Comparison of ENCODE assay signal across 18 cellular contexts in the genomic region with DNA sequence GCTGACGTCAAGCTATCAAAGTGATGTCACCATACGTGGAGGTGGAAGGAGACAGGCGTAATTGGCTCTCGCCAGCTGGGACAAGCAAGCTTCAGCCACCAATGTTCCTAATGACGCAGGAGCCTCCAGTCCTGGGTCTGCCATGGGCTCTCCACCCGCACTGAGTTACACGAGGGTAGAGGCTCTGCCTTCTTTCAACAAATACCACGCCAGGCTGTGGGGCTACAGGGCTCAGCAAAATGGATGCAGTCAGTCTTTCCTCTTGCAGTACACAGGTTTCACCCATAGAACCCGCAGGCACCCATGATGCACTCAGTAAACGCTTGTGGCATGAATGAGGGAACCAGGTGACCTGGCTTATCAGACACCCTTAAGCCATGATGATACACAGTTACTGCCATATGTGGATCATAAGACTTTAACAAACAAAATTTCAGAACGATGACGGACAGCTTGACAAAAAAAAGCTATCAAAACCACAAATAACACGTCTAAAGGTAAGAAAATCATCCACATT. TPM values are rescaled to one million over a fixed set of nuclear protein-coding genes. Genes with fewer than 3 reads are reported as not detected.
DNase-seq lines count a peak whose midpoint lies in the region; TF ChIP-seq lines count a peak whose summit lies in the region.
"Had no signal": no experiment of that assay in that cellular context is flagged by ENCODE, and none has a peak within 500 bp of the region (broad histone marks: within the 10 kb centered on the region; RNA-seq: fewer than 3 reads in every experiment).

No MANE protein-coding gene starts in this region.

- H3K9ac ChIP-seq in HUES48 (ENCODE audit: low read depth, low read length) (no peak overlapping the region), colonic mucosa (ENCODE audit: low read depth in 2 of 2, low read length in 2 of 2) (no peak overlapping the region), SK-N-SH (no peak overlapping the region)

- H3K27ac Mint-ChIP-seq in activated CD4-positive, alpha-beta T cell treated with anti-CD3 and anti-CD28 coated beads, Interleukin-2, amount 10 ng/mL, durations not matched to agents 24 days and 14 days, result peak overlapping the region; percentile 7
- H3K27ac Mint-ChIP-seq: type B pancreatic cell had no signal

- no peak for TF ChIP-seq RAD21 in SK-N-SH (IDR thresholded peaks at IDR 0.05; ENCODE audit: low read length)

- TF ChIP-seq EP300 in SK-N-SH (IDR thresholded peaks at IDR 0.05; ENCODE audit: borderline replicate concordance in 1 of 2, low read depth in 1 of 2, low read length in 1 of 2), result no peak

- H3K27me3 ChIP-seq in HUES48 (ENCODE audit: control insufficient read depth, insufficient read depth, low read length), result no peaks in the 10 kb centered on the region
- no peaks in the 10 kb centered on the region for H3K27me3 ChIP-seq in neutrophil
- no peaks in the 10 kb centered on the region for H3K27me3 ChIP-seq in colonic mucosa
- no peaks in the 10 kb centered on the region for H3K27me3 ChIP-seq in SK-N-SH (ENCODE audit: insufficient read depth)
- H3K27me3 ChIP-seq: spleen had no signal

- TF ChIP-seq CTCF in neutrophil (IDR thresholded peaks at IDR 0.05) (no peak), colonic mucosa (IDR thresholded peaks at IDR 0.05) (no peak), SK-N-SH (IDR thresholded peaks at IDR 0.05) (no peak)

- peaks cover 13% of the 10 kb centered on the region for H3K36me3 ChIP-seq in HUES48 (ENCODE audit: control insufficient read depth, insufficient read depth, low read length)
- H3K36me3 ChIP-seq in neutrophil, result peaks cover 75% of the 10 kb centered on the region
- H3K36me3 ChIP-seq in colonic mucosa, result no peaks in the 10 kb centered on the region
- peaks cover 10 to 32% of the 10 kb centered on the region in 2 experiments for H3K36me3 ChIP-seq in SK-N-SH (replicated peaks in 1 of 2; ENCODE audit: control insufficient read depth in 1 of 2, insufficient read depth in 2 of 2, low read length in 1 of 2)

- POLR2A ChIA-PET in SK-N-SH (lab: Yijun Ruan, JAX), result no interaction called here

- peaks cover 8% of the 10 kb centered on the region for H3K9me3 Mint-ChIP-seq in activated CD4-positive, alpha-beta T cell treated with anti-CD3 and anti-CD28 coated beads, Interleukin-2, amount 10 ng/mL, durations not matched to agents 24 days and 14 days

- peaks cover 13% of the 10 kb centered on the region for H3K4me1 ChIP-seq in HUES48 (ENCODE audit: control insufficient read depth, insufficient read depth, low read length)
- H3K4me1 ChIP-seq in neutrophil (ENCODE audit: control insufficient read depth in 1 of 2, insufficient read depth in 1 of 2, low read depth in 1 of 2, low read length in 1 of 2), result peaks cover 28% of the 10 kb centered on the region in 2 experiments
- no peaks in the 10 kb centered on the region for H3K4me1 ChIP-seq in colonic mucosa
- H3K4me1 ChIP-seq in SK-N-SH (ENCODE audit: control insufficient read depth in 1 of 2, insufficient read depth in 2 of 2, low read depth in 1 of 2, low read length in 1 of 2), result no peaks in the 10 kb centered on the region

- H4K20me1 ChIP-seq in SK-N-SH (ENCODE audit: insufficient read depth), result no peaks in the 10 kb centered on the region

- no peak overlapping the region for H2AFZ ChIP-seq in SK-N-SH (ENCODE audit: low read depth)
- H2AFZ ChIP-seq: PC-9 had no signal

- no peaks in the 10 kb centered on the region for H3K9me2 ChIP-seq in SK-N-SH

- no peak overlapping the region for H3K4me2 ChIP-seq in SK-N-SH
- H3K4me2 ChIP-seq: PC-9 had no signal

- peaks cover 17% of the 10 kb centered on the region for H3F3A ChIP-seq in SK-N-SH (replicated peaks; ENCODE audit: insufficient read depth)

- H3K36me3 Mint-ChIP-seq in activated CD4-positive, alpha-beta T cell treated with anti-CD3 and anti-CD28 coated beads, Interleukin-2, amount 10 ng/mL, durations not matched to agents 24 days and 14 days (ENCODE audit: low read depth), result peaks cover 78% of the 10 kb centered on the region

- no peak overlapping the region for H3K4me3 ChIP-seq in HUES48 (ENCODE audit: low read depth, low read length)
- H3K4me3 ChIP-seq in neutrophil (ENCODE audit: low read depth in 1 of 2, low read length in 1 of 2), result no peak overlapping the region
- no peak overlapping the region for H3K4me3 ChIP-seq in colonic mucosa
- no peak overlapping the region for H3K4me3 ChIP-seq in SK-N-SH (ENCODE audit: low read depth in 2 of 2, low read length in 1 of 2)
- H3K4me3 ChIP-seq: K562, lung, PC-9, spleen had no signal

- intact Hi-C loops in activated CD4-positive, alpha-beta T cell treated with anti-CD3 and anti-CD28 coated beads, Interleukin-2, amount 10 ng/mL, durations not matched to agents 24 days and 14 days (cut with micrococcal nuclease), result no loop called here
- intact Hi-C loops in colonic mucosa (cut with DNase I), result no loop called here

- peak overlapping the region; percentile 63 for H3K27ac ChIP-seq in HUES48 (ENCODE audit: low read depth, low read length)
- H3K27ac ChIP-seq in neutrophil, result peak overlapping the region; percentile 75
- H3K27ac ChIP-seq in colonic mucosa, result no peak overlapping the region
- no peak overlapping the region for H3K27ac ChIP-seq in SK-N-SH (ENCODE audit: low read depth in 2 of 2, low read length in 1 of 2)
- H3K27ac ChIP-seq: PC-9 had no signal

- H3K9me3 ChIP-seq in HUES48 (ENCODE audit: control insufficient read depth, insufficient read depth, low read length) (no peaks in the 10 kb centered on the region), neutrophil (no peaks in the 10 kb centered on the region), colonic mucosa (no peaks in the 10 kb centered on the region), SK-N-SH (peaks cover 5% of the 10 kb centered on the region; the same call in 1 of the 2 replicates)

- peaks cover 41% of the 10 kb centered on the region; the same call in 1 of the 2 replicates for H3K79me2 ChIP-seq in SK-N-SH (ENCODE audit: insufficient read depth)

- H3K4me3 Mint-ChIP-seq in activated CD4-positive, alpha-beta T cell treated with anti-CD3 and anti-CD28 coated beads, Interleukin-2, amount 10 ng/mL, durations not matched to agents 24 days and 14 days, result no peak overlapping the region
- H3K4me3 Mint-ChIP-seq: nephron progenitor cell, type B pancreatic cell had no signal

- peaks cover 39% of the 10 kb centered on the region for H3K4me1 Mint-ChIP-seq in activated CD4-positive, alpha-beta T cell treated with anti-CD3 and anti-CD28 coated beads, Interleukin-2, amount 10 ng/mL, durations not matched to agents 24 days and 14 days

- WGBS in SK-N-SH (ENCODE audit: low lambda C conversion rate), result 88% methylated on average over 13 of the region's 13 CpGs

- no peaks in the 10 kb centered on the region for H3K27me3 Mint-ChIP-seq in activated CD4-positive, alpha-beta T cell treated with anti-CD3 and anti-CD28 coated beads, Interleukin-2, amount 10 ng/mL, durations not matched to agents 24 days and 14 days
- H3K27me3 Mint-ChIP-seq: type B pancreatic cell had no signal

- CTCF ChIA-PET in SK-N-SH (lab: Yijun Ruan, JAX), result interaction anchor here (1.0 kb wide), 1 partner anchor 19 kb away, joined by 3 read pairs; no protein-coding TSS in a partner anchor

- DNase-seq in activated CD4-positive, alpha-beta T cell treated with anti-CD3 and anti-CD28 coated beads, Interleukin-2, amount 10 ng/mL, durations not matched to agents 24 days and 14 days, result no peak
- DNase-seq in activated CD4-positive, alpha-beta T cell treated with anti-CD3 and anti-CD28 coated beads, Interleukin-2, amount 50 U/mL, for 4 hours, result no peak
- DNase-seq in amniotic epithelial cell (ENCODE audit: low read depth), result peak; percentile 74
- no peak for DNase-seq in colonic mucosa
- DNase-seq in NCI-H510A (lab: John Stamatoyannopoulos, UW), result no peak
- DNase-seq in SK-N-SH, result no peak
- DNase-seq: activated CD4-positive, alpha-beta T cell treated with anti-CD3 and anti-CD28 coated beads, Interleukin-2, amount 50 U/mL, for 48 hours; activated effector memory CD4-positive, alpha-beta T cell treated with anti-CD3 and anti-CD28 coated beads, Interleukin-2, amount 50 U/mL, for 16 hours; DMS79; islet precursor cell; nephron progenitor cell; PC-9 had no signal

TF ChIP-seq in SK-N-SH, 30 proteins besides CTCF, POLR2A, EP300 and RAD21 (continues in another document):
- TF ChIP-seq SMC3 (IDR thresholded peaks at IDR 0.05; ENCODE audit: low read depth, low read length) (no peak), TEAD4 (IDR thresholded peaks at IDR 0.05; ENCODE audit: borderline replicate concordance, insufficient read depth) (no peak), NFIC (IDR thresholded peaks at IDR 0.05; ENCODE audit: borderline replicate concordance) (no peak), TAF1 (IDR thresholded peaks at IDR 0.05; ENCODE audit: borderline replicate concordance, low read depth, low read length) (no peak), TCF12 (IDR thresholded peaks at IDR 0.05) (no peak), GATA2 (CRISPR knock-in tag; IDR thresholded peaks at IDR 0.05) (no peak)
- TF ChIP-seq, protein P1, sequence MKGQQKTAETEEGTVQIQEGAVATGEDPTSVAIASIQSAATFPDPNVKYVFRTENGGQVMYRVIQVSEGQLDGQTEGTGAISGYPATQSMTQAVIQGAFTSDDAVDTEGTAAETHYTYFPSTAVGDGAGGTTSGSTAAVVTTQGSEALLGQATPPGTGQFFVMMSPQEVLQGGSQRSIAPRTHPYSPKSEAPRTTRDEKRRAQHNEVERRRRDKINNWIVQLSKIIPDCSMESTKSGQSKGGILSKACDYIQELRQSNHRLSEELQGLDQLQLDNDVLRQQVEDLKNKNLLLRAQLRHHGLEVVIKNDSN (IDR thresholded peaks at IDR 0.05; ENCODE audit: borderline replicate concordance, low read depth), result no peak
- TF ChIP-seq, protein P2, sequence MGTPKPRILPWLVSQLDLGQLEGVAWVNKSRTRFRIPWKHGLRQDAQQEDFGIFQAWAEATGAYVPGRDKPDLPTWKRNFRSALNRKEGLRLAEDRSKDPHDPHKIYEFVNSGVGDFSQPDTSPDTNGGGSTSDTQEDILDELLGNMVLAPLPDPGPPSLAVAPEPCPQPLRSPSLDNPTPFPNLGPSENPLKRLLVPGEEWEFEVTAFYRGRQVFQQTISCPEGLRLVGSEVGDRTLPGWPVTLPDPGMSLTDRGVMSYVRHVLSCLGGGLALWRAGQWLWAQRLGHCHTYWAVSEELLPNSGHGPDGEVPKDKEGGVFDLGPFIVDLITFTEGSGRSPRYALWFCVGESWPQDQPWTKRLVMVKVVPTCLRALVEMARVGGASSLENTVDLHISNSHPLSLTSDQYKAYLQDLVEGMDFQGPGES (IDR thresholded peaks at IDR 0.05; ENCODE audit: low read depth, low read length), result no peak

RNA-seq across cellular contexts. Expression of a gene that starts 50.4 kb away (rescaled TPM):
- 470 and 474 TPM in 2 replicates for total RNA-seq in activated CD4-positive, alpha-beta T cell treated with anti-CD3 and anti-CD28 coated beads, Interleukin-2, amount 10 ng/mL, durations not matched to agents 24 days and 14 days
- total RNA-seq in colonic mucosa, result 100 to 1,000 TPM in 1 of 2 donors, 10 to 100 TPM in 1; 79.1 to 138 TPM
- 59.5 and 91.6 TPM in 2 replicates for polyA plus RNA-seq in SK-N-SH (2012; rRNA removed)
- 99.1 and 101 TPM in 2 replicates for polyA plus RNA-seq in SK-N-SH (2012; cell fraction: cytosol; rRNA removed)
- polyA plus RNA-seq in SK-N-SH (2012; cell fraction: nucleus; rRNA removed), result 72.6 and 94.3 TPM in 2 replicates

Comparison
In these comparisons a context has a peak if more than half of its experiments do, and no peak if none do; other contexts are left out.
1. H3K27ac ChIP-seq: peak in HUES48 (single experiment) and neutrophil (single experiment); none in colonic mucosa (single experiment) and SK-N-SH (0 of 2).